In genomic region chr17:31803494-31804213, GRCh38 we compare ENCODE assay signal across 1 cellular context.
TF ChIP-seq lines count a peak whose summit lies in the region.

No MANE protein-coding gene starts in this region.

TF ChIP-seq in HepG2, 621 proteins besides CTCF, POLR2A, EP300 and RAD21 (continued from another document and continues in another):
- 0 out of 2 replicates have a peak, but pooled peaks have one; percentile 81 for TF ChIP-seq ZNF841 (CRISPR knock-in tag; IDR thresholded peaks at IDR 0.05; ENCODE audit: borderline replicate concordance)
- peak; percentile 82; the same call in 1 of the 2 replicates for TF ChIP-seq ZNF749 (CRISPR knock-in tag; IDR thresholded peaks at IDR 0.05; ENCODE audit: borderline replicate concordance)
- TF ChIP-seq ZNF709 (CRISPR knock-in tag; IDR thresholded peaks at IDR 0.05), result peak; percentile 81; the same call in 1 of the 2 replicates
- no peak for TF ChIP-seq BRCA1 (CRISPR knock-in tag; IDR thresholded peaks at IDR 0.05)
- no peak for TF ChIP-seq RFX5 (IDR thresholded peaks at IDR 0.05; ENCODE audit: low read depth, low read length)
- peak; percentile 63; the same call in 1 of the 2 replicates for TF ChIP-seq ZNF607 (CRISPR knock-in tag; IDR thresholded peaks at IDR 0.05; ENCODE audit: borderline replicate concordance)
- TF ChIP-seq HDAC6 (IDR thresholded peaks at IDR 0.05; ENCODE audit: low read depth, low read length), result no peak
- TF ChIP-seq, protein P1, sequence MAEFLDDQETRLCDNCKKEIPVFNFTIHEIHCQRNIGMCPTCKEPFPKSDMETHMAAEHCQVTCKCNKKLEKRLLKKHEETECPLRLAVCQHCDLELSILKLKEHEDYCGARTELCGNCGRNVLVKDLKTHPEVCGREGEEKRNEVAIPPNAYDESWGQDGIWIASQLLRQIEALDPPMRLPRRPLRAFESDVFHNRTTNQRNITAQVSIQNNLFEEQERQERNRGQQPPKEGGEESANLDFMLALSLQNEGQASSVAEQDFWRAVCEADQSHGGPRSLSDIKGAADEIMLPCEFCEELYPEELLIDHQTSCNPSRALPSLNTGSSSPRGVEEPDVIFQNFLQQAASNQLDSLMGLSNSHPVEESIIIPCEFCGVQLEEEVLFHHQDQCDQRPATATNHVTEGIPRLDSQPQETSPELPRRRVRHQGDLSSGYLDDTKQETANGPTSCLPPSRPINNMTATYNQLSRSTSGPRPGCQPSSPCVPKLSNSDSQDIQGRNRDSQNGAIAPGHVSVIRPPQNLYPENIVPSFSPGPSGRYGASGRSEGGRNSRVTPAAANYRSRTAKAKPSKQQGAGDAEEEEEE (CRISPR knock-in tag; IDR thresholded peaks at IDR 0.05; ENCODE audit: borderline replicate concordance), result no peak
- peak; percentile 56; the same call in 1 of the 2 replicates for TF ChIP-seq HOXA5 (CRISPR knock-in tag; IDR thresholded peaks at IDR 0.05)
- no peak; the same call in 1 of the 2 replicates for TF ChIP-seq MBD4 (IDR thresholded peaks at IDR 0.05; ENCODE audit: borderline replicate concordance, low read length)
- TF ChIP-seq REXO4 (CRISPR knock-in tag; IDR thresholded peaks at IDR 0.05; ENCODE audit: borderline replicate concordance), result no peak
- peak; percentile 63; the same call in 1 of the 2 replicates for TF ChIP-seq STAT5B (CRISPR knock-in tag; IDR thresholded peaks at IDR 0.05)
- TF ChIP-seq, protein P2, sequence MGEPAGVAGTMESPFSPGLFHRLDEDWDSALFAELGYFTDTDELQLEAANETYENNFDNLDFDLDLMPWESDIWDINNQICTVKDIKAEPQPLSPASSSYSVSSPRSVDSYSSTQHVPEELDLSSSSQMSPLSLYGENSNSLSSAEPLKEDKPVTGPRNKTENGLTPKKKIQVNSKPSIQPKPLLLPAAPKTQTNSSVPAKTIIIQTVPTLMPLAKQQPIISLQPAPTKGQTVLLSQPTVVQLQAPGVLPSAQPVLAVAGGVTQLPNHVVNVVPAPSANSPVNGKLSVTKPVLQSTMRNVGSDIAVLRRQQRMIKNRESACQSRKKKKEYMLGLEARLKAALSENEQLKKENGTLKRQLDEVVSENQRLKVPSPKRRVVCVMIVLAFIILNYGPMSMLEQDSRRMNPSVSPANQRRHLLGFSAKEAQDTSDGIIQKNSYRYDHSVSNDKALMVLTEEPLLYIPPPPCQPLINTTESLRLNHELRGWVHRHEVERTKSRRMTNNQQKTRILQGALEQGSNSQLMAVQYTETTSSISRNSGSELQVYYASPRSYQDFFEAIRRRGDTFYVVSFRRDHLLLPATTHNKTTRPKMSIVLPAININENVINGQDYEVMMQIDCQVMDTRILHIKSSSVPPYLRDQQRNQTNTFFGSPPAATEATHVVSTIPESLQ (CRISPR knock-in tag; conservative IDR thresholded peaks at IDR 0.05), result no peak
- TF ChIP-seq THYN1 (CRISPR knock-in tag; IDR thresholded peaks at IDR 0.05; ENCODE audit: borderline replicate concordance, low read depth), result no peak
- TF ChIP-seq HES4 (CRISPR knock-in tag; IDR thresholded peaks at IDR 0.05; ENCODE audit: borderline replicate concordance), result no peak
- TF ChIP-seq ZNF530 (CRISPR knock-in tag; IDR thresholded peaks at IDR 0.05; ENCODE audit: low read depth), result no peak
- TF ChIP-seq TAF1 (CRISPR knock-in tag; IDR thresholded peaks at IDR 0.05), result no peak; the same call in 1 of the 2 replicates
- TF ChIP-seq MED1 (CRISPR knock-in tag; IDR thresholded peaks at IDR 0.05), result peak; percentile 97
- TF ChIP-seq ZNF280B (CRISPR knock-in tag; IDR thresholded peaks at IDR 0.05; ENCODE audit: borderline replicate concordance), result no peak
- TF ChIP-seq POLR2AphosphoS2 (IDR thresholded peaks at IDR 0.05; ENCODE audit: low read depth, low read length), result no peak
- TF ChIP-seq MYC (CRISPR knock-in tag; IDR thresholded peaks at IDR 0.05; ENCODE audit: borderline replicate concordance), result peak; percentile 32; the same call in 1 of the 2 replicates
- TF ChIP-seq GPN1 (CRISPR knock-in tag; IDR thresholded peaks at IDR 0.05; ENCODE audit: borderline replicate concordance), result no peak
- TF ChIP-seq NR2C2 (CRISPR knock-in tag; IDR thresholded peaks at IDR 0.05; ENCODE audit: borderline replicate concordance), result peak; percentile 66; the same call in 1 of the 2 replicates
- TF ChIP-seq, protein P3, sequence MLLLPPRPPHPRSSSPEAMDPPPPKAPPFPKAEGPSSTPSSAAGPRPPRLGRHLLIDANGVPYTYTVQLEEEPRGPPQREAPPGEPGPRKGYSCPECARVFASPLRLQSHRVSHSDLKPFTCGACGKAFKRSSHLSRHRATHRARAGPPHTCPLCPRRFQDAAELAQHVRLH (CRISPR knock-in tag; IDR thresholded peaks at IDR 0.05; ENCODE audit: borderline replicate concordance, low read depth), result peak; percentile 70; the same call in 1 of the 2 replicates
- TF ChIP-seq EED (CRISPR knock-in tag; IDR thresholded peaks at IDR 0.05), result no peak
- peak; percentile 97 for TF ChIP-seq GATAD2A (CRISPR knock-in tag; IDR thresholded peaks at IDR 0.05)
- TF ChIP-seq ZNF225 (CRISPR knock-in tag; IDR thresholded peaks at IDR 0.05), result no peak; the same call in 1 of the 2 replicates
- peak; percentile 71; the same call in 1 of the 2 replicates for TF ChIP-seq ZBTB33 (CRISPR knock-in tag; IDR thresholded peaks at IDR 0.05)
- TF ChIP-seq, protein P4, sequence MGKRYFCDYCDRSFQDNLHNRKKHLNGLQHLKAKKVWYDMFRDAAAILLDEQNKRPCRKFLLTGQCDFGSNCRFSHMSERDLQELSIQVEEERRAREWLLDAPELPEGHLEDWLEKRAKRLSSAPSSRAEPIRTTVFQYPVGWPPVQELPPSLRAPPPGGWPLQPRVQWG (CRISPR knock-in tag; IDR thresholded peaks at IDR 0.05; ENCODE audit: borderline replicate concordance, low read depth), result no peak
- TF ChIP-seq, protein P5, sequence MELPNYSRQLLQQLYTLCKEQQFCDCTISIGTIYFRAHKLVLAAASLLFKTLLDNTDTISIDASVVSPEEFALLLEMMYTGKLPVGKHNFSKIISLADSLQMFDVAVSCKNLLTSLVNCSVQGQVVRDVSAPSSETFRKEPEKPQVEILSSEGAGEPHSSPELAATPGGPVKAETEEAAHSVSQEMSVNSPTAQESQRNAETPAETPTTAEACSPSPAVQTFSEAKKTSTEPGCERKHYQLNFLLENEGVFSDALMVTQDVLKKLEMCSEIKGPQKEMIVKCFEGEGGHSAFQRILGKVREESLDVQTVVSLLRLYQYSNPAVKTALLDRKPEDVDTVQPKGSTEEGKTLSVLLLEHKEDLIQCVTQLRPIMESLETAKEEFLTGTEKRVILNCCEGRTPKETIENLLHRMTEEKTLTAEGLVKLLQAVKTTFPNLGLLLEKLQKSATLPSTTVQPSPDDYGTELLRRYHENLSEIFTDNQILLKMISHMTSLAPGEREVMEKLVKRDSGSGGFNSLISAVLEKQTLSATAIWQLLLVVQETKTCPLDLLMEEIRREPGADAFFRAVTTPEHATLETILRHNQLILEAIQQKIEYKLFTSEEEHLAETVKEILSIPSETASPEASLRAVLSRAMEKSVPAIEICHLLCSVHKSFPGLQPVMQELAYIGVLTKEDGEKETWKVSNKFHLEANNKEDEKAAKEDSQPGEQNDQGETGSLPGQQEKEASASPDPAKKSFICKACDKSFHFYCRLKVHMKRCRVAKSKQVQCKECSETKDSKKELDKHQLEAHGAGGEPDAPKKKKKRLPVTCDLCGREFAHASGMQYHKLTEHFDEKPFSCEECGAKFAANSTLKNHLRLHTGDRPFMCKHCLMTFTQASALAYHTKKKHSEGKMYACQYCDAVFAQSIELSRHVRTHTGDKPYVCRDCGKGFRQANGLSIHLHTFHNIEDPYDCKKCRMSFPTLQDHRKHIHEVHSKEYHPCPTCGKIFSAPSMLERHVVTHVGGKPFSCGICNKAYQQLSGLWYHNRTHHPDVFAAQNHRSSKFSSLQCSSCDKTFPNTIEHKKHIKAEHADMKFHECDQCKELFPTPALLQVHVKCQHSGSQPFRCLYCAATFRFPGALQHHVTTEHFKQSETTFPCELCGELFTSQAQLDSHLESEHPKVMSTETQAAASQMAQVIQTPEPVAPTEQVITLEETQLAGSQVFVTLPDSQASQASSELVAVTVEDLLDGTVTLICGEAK (IDR thresholded peaks at IDR 0.05), result no peak
- TF ChIP-seq, protein P5 (CRISPR knock-in tag; IDR thresholded peaks at IDR 0.05), result no peak; the same call in 1 of the 2 replicates
- no peak for TF ChIP-seq ZNF576 (CRISPR knock-in tag; IDR thresholded peaks at IDR 0.05)
- TF ChIP-seq ELF1 (CRISPR knock-in tag; IDR thresholded peaks at IDR 0.05), result peak; percentile 76
- TF ChIP-seq KLF9 (CRISPR knock-in tag; IDR thresholded peaks at IDR 0.05; ENCODE audit: low read depth), result 0 out of 2 replicates have a peak, but pooled peaks have one; percentile 25
- TF ChIP-seq JUN (CRISPR knock-in tag; IDR thresholded peaks at IDR 0.05), result peak; percentile 72
- no peak for TF ChIP-seq ZNF598 (CRISPR knock-in tag; IDR thresholded peaks at IDR 0.05; ENCODE audit: borderline replicate concordance)
- TF ChIP-seq ZNF460 (CRISPR knock-in tag; IDR thresholded peaks at IDR 0.05; ENCODE audit: borderline replicate concordance), result no peak; the same call in 1 of the 2 replicates
- TF ChIP-seq, protein P6, sequence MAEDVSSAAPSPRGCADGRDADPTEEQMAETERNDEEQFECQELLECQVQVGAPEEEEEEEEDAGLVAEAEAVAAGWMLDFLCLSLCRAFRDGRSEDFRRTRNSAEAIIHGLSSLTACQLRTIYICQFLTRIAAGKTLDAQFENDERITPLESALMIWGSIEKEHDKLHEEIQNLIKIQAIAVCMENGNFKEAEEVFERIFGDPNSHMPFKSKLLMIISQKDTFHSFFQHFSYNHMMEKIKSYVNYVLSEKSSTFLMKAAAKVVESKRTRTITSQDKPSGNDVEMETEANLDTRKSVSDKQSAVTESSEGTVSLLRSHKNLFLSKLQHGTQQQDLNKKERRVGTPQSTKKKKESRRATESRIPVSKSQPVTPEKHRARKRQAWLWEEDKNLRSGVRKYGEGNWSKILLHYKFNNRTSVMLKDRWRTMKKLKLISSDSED (CRISPR knock-in tag; IDR thresholded peaks at IDR 0.05), result no peak
- TF ChIP-seq NR3C1 (CRISPR knock-in tag; IDR thresholded peaks at IDR 0.05), result no peak
- TF ChIP-seq KAT7 (CRISPR knock-in tag; IDR thresholded peaks at IDR 0.05; ENCODE audit: borderline replicate concordance), result no peak; the same call in 1 of the 2 replicates
- no peak; the same call in 1 of the 2 replicates for TF ChIP-seq ZNF691 (CRISPR knock-in tag; IDR thresholded peaks at IDR 0.05; ENCODE audit: borderline replicate concordance, low read depth)
